8 cellular contexts compared by ENCODE assay signal in genomic region chr9:112380771-112381181, GRCh38. TPM values are rescaled to one million over a fixed set of nuclear protein-coding genes. Genes with fewer than 3 reads are reported as not detected.
A peak's percentile ranks its signal among the peaks of the same experiment; 100 is the strongest.
DNase-seq lines count a peak whose midpoint lies in the region; ATAC-seq and TF ChIP-seq lines count a peak whose summit lies in the region.

No MANE protein-coding gene starts in this region.

- peaks cover 21% of the 10 kb centered on the region for H3K4me1 ChIP-seq in thymus (ENCODE audit: control insufficient read depth, insufficient read depth, low read length)

- WGBS in thymus = 47% methylated on average over 6 of the region's 6 CpGs

- H3K36me3 ChIP-seq in brain microvascular endothelial cell (replicated peaks) = no peaks in the 10 kb centered on the region
- H3K36me3 ChIP-seq in thymus (ENCODE audit: control insufficient read depth, insufficient read depth) = no peaks in the 10 kb centered on the region

- ATAC-seq in left lobe of liver = peak; percentile 7
- ATAC-seq in GM21381 (IDR thresholded peaks at IDR 0.05; ENCODE audit: unreplicated experiment) = no peak

- H3K27me3 ChIP-seq in brain microvascular endothelial cell (replicated peaks) = no peaks in the 10 kb centered on the region
- H3K27me3 ChIP-seq in thymus (ENCODE audit: control insufficient read depth, insufficient read depth) = no peaks in the 10 kb centered on the region

- in situ Hi-C loops in brain microvascular endothelial cell (cut with HindIII; ENCODE audit: low pct_ligation_motif_present, low sequenced_read_pairs) = no loop called here

- H3K27ac ChIP-seq in brain microvascular endothelial cell = peak overlapping the region; percentile 95
- H3K27ac ChIP-seq in thymus (ENCODE audit: low read depth) = no peak overlapping the region

- no peaks in the 10 kb centered on the region for H3K9me3 ChIP-seq in thymus (ENCODE audit: control insufficient read depth)

- no peak for TF ChIP-seq CTCF in brain microvascular endothelial cell (IDR thresholded peaks at IDR 0.05; ENCODE audit: low read depth, low read length, missing control alignments)

- DNase-seq in MV-4-11 (lab: John Stamatoyannopoulos, UW) = peak; percentile 19
- DNase-seq in brain microvascular endothelial cell = peak; percentile 29
- no peak for DNase-seq in left lobe of liver (ENCODE audit: low spot score)
- no peak for DNase-seq in 8988T
- DNase-seq in SHP77 (lab: John Stamatoyannopoulos, UW) = no peak

- peak overlapping the region; percentile 86 for H3K4me3 ChIP-seq in GM08714 (ENCODE audit: low read length)
- peak overlapping the region; percentile 89 for H3K4me3 ChIP-seq in brain microvascular endothelial cell (ENCODE audit: low read depth, low read length)
- peak overlapping the region; percentile 93 for H3K4me3 ChIP-seq in thymus (ENCODE audit: low read length)

RNA-seq across cellular contexts. Expression of gene HSDL2, which starts 0.9 kb away (rescaled TPM):
- total RNA-seq in left lobe of liver = 83.8 TPM
- 28.6 TPM for polyA plus RNA-seq in thymus

RNA-seq across cellular contexts. Expression of gene PTBP3, which starts 47.4 kb away (rescaled TPM):
- 18.7 TPM for total RNA-seq in left lobe of liver
- 32.8 TPM for polyA plus RNA-seq in thymus

Comparison
In these comparisons a context has a peak if more than half of its experiments do, and no peak if none do; other contexts are left out.
1. DNase-seq: peak in MV-4-11 (single experiment) and brain microvascular endothelial cell (single experiment); none in left lobe of liver (single experiment), 8988T (single experiment) and SHP77 (0 of 2).
2. Peak in every context shown above with its lines, with median percentiles within 50 percentile points of each other: H3K4me3 ChIP-seq.